ENCODE assay signal across 8 cellular contexts in the genomic region with DNA sequence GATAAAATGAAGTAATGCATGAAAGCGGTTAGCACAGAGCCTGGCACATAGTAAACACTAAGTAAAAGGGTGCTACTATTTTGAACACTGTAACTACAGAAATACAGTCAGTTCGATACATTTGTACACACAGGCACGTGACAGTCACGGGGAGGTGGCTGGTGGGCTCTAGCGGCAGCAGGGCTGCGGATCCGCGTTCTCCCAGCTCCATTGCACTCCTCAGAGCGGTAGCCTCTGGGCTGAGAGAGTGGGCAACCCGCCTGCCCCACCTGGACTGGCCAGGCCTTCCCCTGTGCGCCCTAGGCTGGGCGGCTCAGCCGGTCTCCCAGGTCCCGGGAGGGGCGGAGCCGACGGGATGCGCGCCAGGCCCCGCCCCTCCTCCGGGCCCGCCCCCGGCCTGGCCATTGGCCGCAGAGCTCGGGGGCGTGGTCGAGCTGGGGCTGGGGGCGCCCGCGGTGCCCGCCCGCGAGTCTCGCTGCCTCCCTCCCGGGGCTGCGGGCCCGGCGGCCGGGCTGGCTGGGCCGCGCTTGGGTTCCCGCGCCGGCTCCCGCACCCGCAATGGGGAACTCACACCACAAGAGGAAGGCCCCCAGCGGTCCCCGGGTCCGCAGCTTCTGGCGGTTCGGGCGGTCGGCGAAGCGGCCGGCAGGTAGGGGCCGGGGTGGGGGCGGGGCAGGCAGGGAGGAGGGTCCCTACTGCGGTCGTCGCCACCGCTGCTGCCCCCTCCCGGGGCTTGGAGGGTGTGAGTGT. TPM values are rescaled to one million over a fixed set of nuclear protein-coding genes. Genes with fewer than 3 reads are reported as not detected.
DNase-seq lines count a peak whose midpoint lies in the region; ATAC-seq, FAIRE-seq and TF ChIP-seq lines count a peak whose summit lies in the region.

No MANE protein-coding gene starts in this region.

- ATAC-seq in HG03571 (IDR thresholded peaks at IDR 0.05; ENCODE audit: unreplicated experiment): peak; percentile 55
- ATAC-seq in thoracic aorta (ENCODE audit: insufficient number of reproducible peaks, low FRiP score, low read depth): peak; percentile 23
- ATAC-seq in GM18519 (IDR thresholded peaks at IDR 0.05; ENCODE audit: low FRiP score, unreplicated experiment): no peak

- TF ChIP-seq CTCF in GM12865 (IDR thresholded peaks at IDR 0.05; ENCODE audit: insufficient read depth, low read depth, low read length, missing control alignments) (no peak), thoracic aorta (IDR thresholded peaks at IDR 0.05) (no peak)

- DNase-seq in GM12865 (ENCODE audit: low read depth) (peak; percentile 39), SHP77 treated with DMSO at 0.1 percent for 48 hours (lab: John Stamatoyannopoulos, UW) (peak; percentile 46), frontal cortex (ENCODE audit: low spot score in 2 of 2) (peak; percentile 90 to 94), nucleus accumbens (lab: John Stamatoyannopoulos, UW) (peak in 42 of 56 donors; percentile 10 to 79 (median 36)), thoracic aorta (ENCODE audit: low spot score) (no peak)
- peak in 3 of 4 experiments; percentile 18 to 67 (median 31) for DNase-seq in activated naive CD4-positive, alpha-beta T cell (lab: John Stamatoyannopoulos, UW)

- H3K4me1 ChIP-seq in thoracic aorta (ENCODE audit: control insufficient read depth in 1 of 2, low read depth in 2 of 2): peaks cover 13 to 19% of the 10 kb centered on the region in 2 donors

- H3K27ac ChIP-seq in thoracic aorta: peak overlapping the region in 1 of 2 donors; percentile 22

- H3K36me3 ChIP-seq in thoracic aorta: no peaks in the 10 kb centered on the region

- no peak for FAIRE-seq in frontal cortex (lab: Jason Lieb, UNC)

- H3K9me3 ChIP-seq in thoracic aorta: no peaks in the 10 kb centered on the region

- no peaks in the 10 kb centered on the region for H3K27me3 ChIP-seq in thoracic aorta (replicated peaks; ENCODE audit: insufficient read depth)

- H3K4me3 ChIP-seq in GM12865 (ENCODE audit: low read depth, low read length) (peak overlapping the region; percentile 49), thoracic aorta (peak overlapping the region; percentile 77)

RNA-seq across cellular contexts. Expression of a gene that starts 51.1 kb away (rescaled TPM):
- 3.7 TPM for total RNA-seq in frontal cortex
- total RNA-seq in thoracic aorta: 100 to 1,000 TPM in 1 of 2 donors, 10 to 100 TPM in 1; 71.5 to 119 TPM

Comparison
In these comparisons a context has a peak if more than half of its experiments do, and no peak if none do; other contexts are left out.
1. RNA of a gene that starts 51.1 kb away (total RNA-seq): 71.5 to 119 TPM in thoracic aorta; 3.7 TPM in frontal cortex (single experiment); every median in the first group is over 10 times any median in the second.